9 cellular contexts compared by ENCODE assay signal in genomic region chr1:185719021-185719420, GRCh38. TPM values are rescaled to one million over a fixed set of nuclear protein-coding genes. Genes with fewer than 3 reads are reported as not detected.
A peak's percentile ranks its signal among the peaks of the same experiment; 100 is the strongest.
DNase-seq lines count a peak whose midpoint lies in the region; ATAC-seq and TF ChIP-seq lines count a peak whose summit lies in the region.
"Had no signal": no experiment of that assay in that cellular context is flagged by ENCODE, and none has a peak within 500 bp of the region (broad histone marks: within the 10 kb centered on the region; RNA-seq: fewer than 3 reads in every experiment).

No MANE protein-coding gene starts in this region.

- TF ChIP-seq CTCF in foreskin keratinocyte (conservative IDR thresholded peaks at IDR 0.05) (peak; percentile 64), smooth muscle cell (IDR thresholded peaks at IDR 0.05; ENCODE audit: borderline replicate concordance, insufficient read depth, poor library complexity, severe bottlenecking) (peak; percentile 26)

- H3K27me3 Mint-ChIP-seq in effector memory CD8-positive, alpha-beta T cell = peaks cover 23 to 30% of the 10 kb centered on the region in 2 donors

- no peaks in the 10 kb centered on the region for H3K36me3 Mint-ChIP-seq in effector memory CD8-positive, alpha-beta T cell (ENCODE audit: insufficient read depth)

- no peaks in the 10 kb centered on the region for H3K79me2 ChIP-seq in smooth muscle cell (ENCODE audit: low read depth)

- H4K20me1 ChIP-seq in smooth muscle cell (ENCODE audit: low read depth) = no peaks in the 10 kb centered on the region

- no peak overlapping the region for H3K4me3 ChIP-seq in HAP-1
- H3K4me3 ChIP-seq in smooth muscle cell = no peak overlapping the region
- H3K4me3 ChIP-seq: breast epithelium had no signal

- H3K27ac ChIP-seq in foreskin keratinocyte (peak overlapping the region; percentile 4), smooth muscle cell (ENCODE audit: low read depth) (peak overlapping the region; percentile 46)
- H3K27ac ChIP-seq: breast epithelium had no signal

- H2AFZ ChIP-seq in smooth muscle cell (ENCODE audit: low read depth) = no peak overlapping the region

- peak; percentile 96 for ATAC-seq in foreskin keratinocyte
- no peak for ATAC-seq in effector memory CD8-positive, alpha-beta T cell (replicated peaks)

- H3K36me3 ChIP-seq in HAP-1 (replicated peaks) (no peaks in the 10 kb centered on the region), smooth muscle cell (ENCODE audit: low read depth) (no peaks in the 10 kb centered on the region)
- H3K36me3 ChIP-seq: breast epithelium had no signal

- no peak overlapping the region for H3K9ac ChIP-seq in smooth muscle cell (ENCODE audit: low read depth)

- no peaks in the 10 kb centered on the region; the same call in 1 of the 2 replicates for H3K4me1 ChIP-seq in HAP-1
- H3K4me1 ChIP-seq in foreskin keratinocyte = peaks cover 20% of the 10 kb centered on the region
- peaks cover 3% of the 10 kb centered on the region for H3K4me1 ChIP-seq in smooth muscle cell (ENCODE audit: low read depth)
- H3K4me1 ChIP-seq: breast epithelium had no signal

- no peak overlapping the region for H3K4me3 Mint-ChIP-seq in effector memory CD8-positive, alpha-beta T cell
- H3K4me3 Mint-ChIP-seq: T-helper 2 cell treated with Interferon-gamma antibody and Interleukin-4, amounts not matched to agents 5 μg/mL and 100 μg/mL, for 36 hours had no signal

- peaks cover 0 to 7% of the 10 kb centered on the region in 2 donors for H3K9me3 Mint-ChIP-seq in effector memory CD8-positive, alpha-beta T cell
- H3K9me3 Mint-ChIP-seq: T-helper 2 cell treated with Interferon-gamma antibody and Interleukin-4, amounts not matched to agents 5 μg/mL and 100 μg/mL, for 36 hours had no signal

- peak overlapping the region; percentile 34 for H3K4me2 ChIP-seq in smooth muscle cell

- 14% methylated on average over 4 of the region's 4 CpGs for WGBS in smooth muscle cell (ENCODE audit: low lambda C conversion rate)

- H3K27me3 ChIP-seq in HAP-1 (ENCODE audit: low read depth) = no peaks in the 10 kb centered on the region
- no peaks in the 10 kb centered on the region for H3K27me3 ChIP-seq in foreskin keratinocyte
- H3K27me3 ChIP-seq in smooth muscle cell (ENCODE audit: low read depth) = no peaks in the 10 kb centered on the region
- H3K27me3 ChIP-seq: breast epithelium had no signal

- H3K9me3 ChIP-seq in HAP-1 (no peaks in the 10 kb centered on the region), smooth muscle cell (replicated peaks; ENCODE audit: low read depth) (no peaks in the 10 kb centered on the region)
- H3K9me3 ChIP-seq: breast epithelium had no signal

- in situ Hi-C loops in HAP-1 (cut with MboI; ENCODE audit: low sequenced_read_pairs) = loop anchor here (25.0 kb wide), 1 partner anchor 493 kb away; no protein-coding TSS in a partner anchor

- peaks cover 0 to 2% of the 10 kb centered on the region in 2 donors for H3K4me1 Mint-ChIP-seq in effector memory CD8-positive, alpha-beta T cell (ENCODE audit: low read depth in 2 of 2)

- H3F3A ChIP-seq in smooth muscle cell (ENCODE audit: low read depth) = peaks cover 4% of the 10 kb centered on the region

- no peak overlapping the region for H3K27ac Mint-ChIP-seq in effector memory CD8-positive, alpha-beta T cell
- H3K27ac Mint-ChIP-seq: T-helper 2 cell treated with Interferon-gamma antibody and Interleukin-4, amounts not matched to agents 5 μg/mL and 100 μg/mL, for 36 hours had no signal

- DNase-seq in HAP-1 (ENCODE audit: low spot score in 2 of 2) (peak; percentile 27 to 42), SW480 (ENCODE audit: low spot score) (peak; percentile 21), foreskin keratinocyte (peak; percentile 98), smooth muscle cell (lab: John Stamatoyannopoulos, UW; ENCODE audit: unreplicated experiment) (no peak), DMS153 (lab: John Stamatoyannopoulos, UW) (no peak)
- DNase-seq in stimulated activated CD4-positive, alpha-beta T cell treated with anti-CD3 and anti-CD28 coated beads, Interleukin-1b, Interleukin-23, amount 100 ng/mL, for 48 hours = no peak
- no peak for DNase-seq in effector memory CD8-positive, alpha-beta T cell

RNA-seq across cellular contexts. Expression of gene HMCN1, which starts 15.2 kb away (rescaled TPM):
- total RNA-seq in foreskin keratinocyte (0.46 and 0.85 TPM in 2 replicates), smooth muscle cell (118 and 123 TPM in 2 replicates)
- polyA plus RNA-seq in foreskin keratinocyte (0.06 and 0.10 TPM in 2 replicates), smooth muscle cell (15.3 and 18.9 TPM in 2 replicates)

Comparison
In these comparisons a context has a peak if more than half of its experiments do, and no peak if none do; other contexts are left out.
1. DNase-seq: peak in HAP-1 (2 of 2), SW480 (single experiment) and foreskin keratinocyte (2 of 2); none in smooth muscle cell (single experiment), stimulated activated CD4-positive, alpha-beta T cell treated with anti-CD3 and anti-CD28 coated beads, Interleukin-1b, Interleukin-23, amount 100 ng/mL, for 48 hours (single experiment), effector memory CD8-positive, alpha-beta T cell (0 of 3) and DMS153 (single experiment).
2. RNA of gene HMCN1, which starts 15.2 kb away (total RNA-seq): 118 to 123 TPM in smooth muscle cell; 0.46 to 0.85 TPM in foreskin keratinocyte; every median in the first group is over 10 times any median in the second.